ENCODE assay signal across 3 cellular contexts in the genomic region with DNA sequence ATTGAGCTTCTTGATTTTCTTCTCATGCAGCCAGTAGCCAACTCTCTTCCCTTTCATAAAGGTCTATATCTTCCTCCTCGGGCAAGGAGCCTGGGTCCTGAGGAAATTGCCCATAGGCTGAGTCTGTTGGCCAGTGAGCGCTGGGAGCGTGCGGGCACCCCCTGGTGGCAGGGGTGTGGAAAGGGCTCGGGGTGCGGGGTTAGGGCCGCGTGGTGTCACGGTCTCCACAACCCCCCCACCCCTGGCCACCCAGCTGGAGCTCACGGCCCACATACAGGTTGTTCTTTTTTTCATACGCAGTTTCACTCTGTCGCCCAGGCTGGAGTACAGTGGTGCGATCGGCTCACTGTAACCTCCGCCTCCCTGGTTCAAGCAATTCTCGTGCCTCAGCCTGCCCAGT.
TF ChIP-seq lines count a peak whose summit lies in the region.

No MANE protein-coding gene starts in this region.

TF ChIP-seq in SK-N-SH, 30 proteins besides CTCF, POLR2A, EP300 and RAD21 (continued from another document):
- no peak for TF ChIP-seq IRF3 (IDR thresholded peaks at IDR 0.05; ENCODE audit: low read depth, low read length)
- TF ChIP-seq, protein P1, sequence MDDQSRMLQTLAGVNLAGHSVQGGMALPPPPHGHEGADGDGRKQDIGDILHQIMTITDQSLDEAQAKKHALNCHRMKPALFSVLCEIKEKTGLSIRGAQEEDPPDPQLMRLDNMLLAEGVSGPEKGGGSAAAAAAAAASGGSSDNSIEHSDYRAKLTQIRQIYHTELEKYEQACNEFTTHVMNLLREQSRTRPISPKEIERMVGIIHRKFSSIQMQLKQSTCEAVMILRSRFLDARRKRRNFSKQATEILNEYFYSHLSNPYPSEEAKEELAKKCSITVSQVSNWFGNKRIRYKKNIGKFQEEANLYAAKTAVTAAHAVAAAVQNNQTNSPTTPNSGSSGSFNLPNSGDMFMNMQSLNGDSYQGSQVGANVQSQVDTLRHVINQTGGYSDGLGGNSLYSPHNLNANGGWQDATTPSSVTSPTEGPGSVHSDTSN (IDR thresholded peaks at IDR 0.05), result no peak
- TF ChIP-seq FOXJ3 (CRISPR knock-in tag; IDR thresholded peaks at IDR 0.05), result no peak
- TF ChIP-seq TAF1 (IDR thresholded peaks at IDR 0.05; ENCODE audit: borderline replicate concordance, low read depth, low read length), result no peak
- TF ChIP-seq REST (IDR thresholded peaks at IDR 0.05; ENCODE audit: low read depth, low read length), result no peak

TF ChIP-seq in SK-N-SH treated with all-trans-retinoic acid at 6 μM for 48 hours, 23 proteins besides CTCF, POLR2A, EP300 and RAD21 (continued from another document):
- TF ChIP-seq TOX (CRISPR knock-in tag; IDR thresholded peaks at IDR 0.05; ENCODE audit: borderline replicate concordance) (no peak), GLIS3 (CRISPR knock-in tag; IDR thresholded peaks at IDR 0.05) (no peak), POU6F1 (CRISPR knock-in tag; IDR thresholded peaks at IDR 0.05; ENCODE audit: borderline replicate concordance, low read depth) (no peak), ZNF565 (CRISPR knock-in tag; conservative IDR thresholded peaks at IDR 0.05; ENCODE audit: low read depth) (no peak), OSR1 (CRISPR knock-in tag; IDR thresholded peaks at IDR 0.05) (no peak), ARNTL (CRISPR knock-in tag; IDR thresholded peaks at IDR 0.05; ENCODE audit: borderline replicate concordance, low read depth) (no peak), ZFP3 (CRISPR knock-in tag; IDR thresholded peaks at IDR 0.05) (no peak), ZC3H10 (CRISPR knock-in tag; IDR thresholded peaks at IDR 0.05) (no peak), SNAI2 (CRISPR knock-in tag; IDR thresholded peaks at IDR 0.05) (no peak), PATZ1 (CRISPR knock-in tag; IDR thresholded peaks at IDR 0.05; ENCODE audit: borderline replicate concordance) (no peak), ISL1 (CRISPR knock-in tag; IDR thresholded peaks at IDR 0.05) (no peak), ZFP30 (CRISPR knock-in tag; IDR thresholded peaks at IDR 0.05) (no peak), RARB (CRISPR knock-in tag; IDR thresholded peaks at IDR 0.05) (no peak), TSHZ2 (CRISPR knock-in tag; IDR thresholded peaks at IDR 0.05) (no peak), BACH2 (CRISPR knock-in tag; IDR thresholded peaks at IDR 0.05; ENCODE audit: borderline replicate concordance) (no peak)
- TF ChIP-seq, protein P2, sequence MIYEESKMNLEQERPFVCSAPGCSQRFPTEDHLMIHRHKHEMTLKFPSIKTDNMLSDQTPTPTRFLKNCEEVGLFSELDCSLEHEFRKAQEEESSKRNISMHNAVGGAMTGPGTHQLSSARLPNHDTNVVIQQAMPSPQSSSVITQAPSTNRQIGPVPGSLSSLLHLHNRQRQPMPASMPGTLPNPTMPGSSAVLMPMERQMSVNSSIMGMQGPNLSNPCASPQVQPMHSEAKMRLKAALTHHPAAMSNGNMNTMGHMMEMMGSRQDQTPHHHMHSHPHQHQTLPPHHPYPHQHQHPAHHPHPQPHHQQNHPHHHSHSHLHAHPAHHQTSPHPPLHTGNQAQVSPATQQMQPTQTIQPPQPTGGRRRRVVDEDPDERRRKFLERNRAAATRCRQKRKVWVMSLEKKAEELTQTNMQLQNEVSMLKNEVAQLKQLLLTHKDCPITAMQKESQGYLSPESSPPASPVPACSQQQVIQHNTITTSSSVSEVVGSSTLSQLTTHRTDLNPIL (CRISPR knock-in tag; IDR thresholded peaks at IDR 0.05; ENCODE audit: low read depth), result no peak

TF ChIP-seq in WTC11, 78 proteins besides CTCF, POLR2A, EP300 and RAD21 (continued from another document):
- no peak for TF ChIP-seq IRF2 (CRISPR knock-in tag; IDR thresholded peaks at IDR 0.05; ENCODE audit: borderline replicate concordance, low read depth)
- TF ChIP-seq ZNF121 (CRISPR knock-in tag; IDR thresholded peaks at IDR 0.05), result no peak
